ENCODE assay signal across 21 cellular contexts in genomic region chr7:127699853-127700252, GRCh38. TPM values are rescaled to one million over a fixed set of nuclear protein-coding genes. Genes with fewer than 3 reads are reported as not detected.
DNase-seq lines count a peak whose midpoint lies in the region; ATAC-seq and TF ChIP-seq lines count a peak whose summit lies in the region.
"Had no signal": no experiment of that assay in that cellular context is flagged by ENCODE, and none has a peak within 500 bp of the region (broad histone marks: within the 10 kb centered on the region; RNA-seq: fewer than 3 reads in every experiment).

No MANE protein-coding gene starts in this region.

- POLR2A ChIA-PET in WTC11 (lab: Charles Lee), result no interaction called here
- POLR2A ChIA-PET in T-cell (lab: Charles Lee), result no interaction called here

- no peak overlapping the region for H3K27ac ChIP-seq in trophoblast cell (ENCODE audit: low read depth, low read length)
- H3K27ac ChIP-seq: A549; BLaER1 treated with 17β-estradiol and CSF1 and Interleukin-3, amounts not matched to agents 10 nM and 100 nM had no signal

- no peak overlapping the region for H4K12ac ChIP-seq in trophoblast cell (ENCODE audit: low read depth, low read length)

- peak overlapping the region; percentile 25 for H3K27ac Mint-ChIP-seq in activated T-cell treated with anti-CD3 and anti-CD28 coated beads, Interleukin-2, amount 50 U/mL, for 72 hours
- H3K27ac Mint-ChIP-seq in WTC11, result peak overlapping the region; percentile 16; the same call in 1 of the 2 replicates
- H3K27ac Mint-ChIP-seq in T-cell, result no peak overlapping the region
- H3K27ac Mint-ChIP-seq: HFFc6 had no signal

- H2AFZ ChIP-seq in trophoblast cell (ENCODE audit: insufficient read depth, low read length, poor library complexity), result no peak overlapping the region

- no peak for DNase-seq in activated T-cell treated with anti-CD3 and anti-CD28 coated beads, Interleukin-2, amount 50 U/mL, for 72 hours
- DNase-seq in activated T-cell treated with anti-CD3 and anti-CD28 coated beads for 4 hours, result no peak
- DNase-seq in WTC11 (ENCODE audit: low spot score), result no peak
- peak; percentile 41 to 76 for DNase-seq in trophoblast cell
- DNase-seq in inferior parietal cortex (ENCODE audit: extremely low spot score), result no peak
- DNase-seq in T-cell, result no peak
- DNase-seq: 8988T; ACHN; AML-193; BE2C; Calu3; CD4-positive, alpha-beta memory T cell; COR-L47; DMS53; DMS79 treated with DMSO at 0.1 percent for 48 hours; GOT3; HFFc6 had no signal

- H3K27me3 ChIP-seq in trophoblast cell (ENCODE audit: insufficient read depth, low read length), result no peaks in the 10 kb centered on the region
- H3K27me3 ChIP-seq: BE2C; BLaER1 treated with 17β-estradiol and CSF1 and Interleukin-3, amounts not matched to agents 10 nM and 100 nM had no signal

- no CpG with 5 or more reads among the region's 2 CpGs for WGBS in trophoblast cell (ENCODE audit: extremely low coverage, insufficient coverage, insufficient read length)

- H4K8ac ChIP-seq in trophoblast cell (ENCODE audit: low read depth, low read length), result no peak overlapping the region

- H3K79me2 ChIP-seq in trophoblast cell (ENCODE audit: control insufficient read depth, insufficient read depth, low read length, poor library complexity), result no peaks in the 10 kb centered on the region

- no peak overlapping the region for H3K18ac ChIP-seq in trophoblast cell (ENCODE audit: low read length)

- H4K91ac ChIP-seq in trophoblast cell (ENCODE audit: low read depth, low read length), result no peak overlapping the region

- H3K4me3 ChIP-seq in trophoblast cell (ENCODE audit: low read depth, low read length), result no peak overlapping the region
- H3K4me3 ChIP-seq: A549; BLaER1 treated with 17β-estradiol and CSF1 and Interleukin-3, amounts not matched to agents 10 nM and 100 nM; HAP-1 had no signal

- no peak overlapping the region for H3K4me3 Mint-ChIP-seq in activated T-cell treated with anti-CD3 and anti-CD28 coated beads, Interleukin-2, amount 50 U/mL, for 72 hours
- no peak overlapping the region for H3K4me3 Mint-ChIP-seq in WTC11
- no peak overlapping the region for H3K4me3 Mint-ChIP-seq in T-cell
- H3K4me3 Mint-ChIP-seq: CD14-positive monocyte; CD4-positive, alpha-beta memory T cell; HFFc6 had no signal

- no peak overlapping the region for H3K4ac ChIP-seq in trophoblast cell (ENCODE audit: low read depth, low read length)

- H3K4me1 ChIP-seq in trophoblast cell (ENCODE audit: control insufficient read depth in 1 of 2, insufficient read depth in 2 of 2, low read length in 2 of 2), result no peaks in the 10 kb centered on the region
- H3K4me1 ChIP-seq: A549; BE2C; BLaER1 treated with 17β-estradiol and CSF1 and Interleukin-3, amounts not matched to agents 10 nM and 100 nM; HAP-1 had no signal

- peaks cover 6 to 26% of the 10 kb centered on the region in 2 donors for H3K36me3 Mint-ChIP-seq in activated T-cell treated with anti-CD3 and anti-CD28 coated beads, Interleukin-2, amount 50 U/mL, for 72 hours (ENCODE audit: insufficient read depth in 2 of 2)
- H3K36me3 Mint-ChIP-seq in WTC11, result peaks cover 83% of the 10 kb centered on the region
- H3K36me3 Mint-ChIP-seq in T-cell, result peaks cover 85% of the 10 kb centered on the region

- H2AK5ac ChIP-seq in trophoblast cell (ENCODE audit: low read length), result no peak overlapping the region

- no peak for ATAC-seq in activated T-cell treated with anti-CD3 and anti-CD28 coated beads, Interleukin-2, amount 50 U/mL, for 72 hours (replicated peaks in 1 of 2)
- ATAC-seq in WTC11 (no peak), T-cell (replicated peaks in 1 of 4) (no peak)
- ATAC-seq: A549 had no signal

- H3K4me1 Mint-ChIP-seq in activated T-cell treated with anti-CD3 and anti-CD28 coated beads, Interleukin-2, amount 50 U/mL, for 72 hours (ENCODE audit: low read depth), result no peaks in the 10 kb centered on the region
- H3K4me1 Mint-ChIP-seq in WTC11 (peaks cover 6% of the 10 kb centered on the region; the same call in 1 of the 2 replicates), T-cell (peaks cover 0 to 2% (median 0%) of the 10 kb centered on the region in 3 donors)

- H3K9me3 Mint-ChIP-seq in activated T-cell treated with anti-CD3 and anti-CD28 coated beads, Interleukin-2, amount 50 U/mL, for 72 hours, result no peaks in the 10 kb centered on the region
- H3K9me3 Mint-ChIP-seq in WTC11, result no peaks in the 10 kb centered on the region
- H3K9me3 Mint-ChIP-seq in T-cell, result no peaks in the 10 kb centered on the region
- H3K9me3 Mint-ChIP-seq: CD14-positive monocyte; CD4-positive, alpha-beta memory T cell; HFFc6 had no signal

- CTCF ChIA-PET in WTC11 (lab: Charles Lee) (interaction anchor here (2.9 kb wide), 1 partner anchor 93 kb away, joined by 6 read pairs; no protein-coding TSS in a partner anchor), T-cell (lab: Charles Lee) (no interaction called here)

- H3K23ac ChIP-seq in trophoblast cell (ENCODE audit: low read length), result no peak overlapping the region

- no peak overlapping the region for H2BK5ac ChIP-seq in trophoblast cell (ENCODE audit: low read depth, low read length, poor library complexity)

- no peaks in the 10 kb centered on the region for H3K27me3 Mint-ChIP-seq in activated T-cell treated with anti-CD3 and anti-CD28 coated beads, Interleukin-2, amount 50 U/mL, for 72 hours (ENCODE audit: low read depth)
- H3K27me3 Mint-ChIP-seq in WTC11 (ENCODE audit: low read depth), result no peaks in the 10 kb centered on the region
- H3K27me3 Mint-ChIP-seq in T-cell, result no peaks in the 10 kb centered on the region
- H3K27me3 Mint-ChIP-seq: CD4-positive, alpha-beta memory T cell had no signal

- no peak for TF ChIP-seq CTCF in WTC11 (IDR thresholded peaks at IDR 0.05)

- H2BK120ac ChIP-seq in trophoblast cell (ENCODE audit: insufficient read depth, low read length, poor library complexity), result no peak overlapping the region

- no peak overlapping the region for H2BK12ac ChIP-seq in trophoblast cell (ENCODE audit: low read length)

- no peak overlapping the region for H3K14ac ChIP-seq in trophoblast cell (ENCODE audit: low read length)

- no peaks in the 10 kb centered on the region for H3K79me1 ChIP-seq in trophoblast cell (ENCODE audit: low read length)

- no peak overlapping the region for H3K4me2 ChIP-seq in trophoblast cell (ENCODE audit: low read length)
- H3K4me2 ChIP-seq: A549; BLaER1 treated with 17β-estradiol and CSF1 and Interleukin-3, amounts not matched to agents 10 nM and 100 nM had no signal

- H3K9ac ChIP-seq in trophoblast cell (ENCODE audit: low read length), result no peak overlapping the region
- H3K9ac ChIP-seq: BLaER1 treated with 17β-estradiol and CSF1 and Interleukin-3, amounts not matched to agents 10 nM and 100 nM had no signal

- peaks cover 18 to 54% of the 10 kb centered on the region in 2 experiments for H3K36me3 ChIP-seq in trophoblast cell (ENCODE audit: control insufficient read depth in 1 of 2, insufficient read depth in 2 of 2, low read length in 2 of 2)

- no peaks in the 10 kb centered on the region for H3K9me3 ChIP-seq in trophoblast cell (ENCODE audit: insufficient read depth, low read depth, low read length)
- H3K9me3 ChIP-seq: A549; BE2C; BLaER1 treated with 17β-estradiol and CSF1 and Interleukin-3, amounts not matched to agents 10 nM and 100 nM; HAP-1 had no signal

TF ChIP-seq in WTC11, 78 proteins besides CTCF, POLR2A, EP300 and RAD21 (continues in another document):
- TF ChIP-seq HMGA2 (CRISPR knock-in tag; IDR thresholded peaks at IDR 0.05), result no peak
- no peak for TF ChIP-seq MYBL2 (CRISPR knock-in tag; IDR thresholded peaks at IDR 0.05)
- TF ChIP-seq NR3C1 (CRISPR knock-in tag; conservative IDR thresholded peaks at IDR 0.05; ENCODE audit: low read depth), result no peak
- no peak for TF ChIP-seq AR (CRISPR knock-in tag; IDR thresholded peaks at IDR 0.05)
- no peak for TF ChIP-seq TCF7 (CRISPR knock-in tag; IDR thresholded peaks at IDR 0.05; ENCODE audit: low read depth)
- TF ChIP-seq USF2 (CRISPR knock-in tag; IDR thresholded peaks at IDR 0.05), result no peak

RNA-seq across cellular contexts. Expression of gene SND1, which starts 47.9 kb away (rescaled TPM):
- 100 to 1,000 TPM; 237 to 285 TPM for total RNA-seq in activated T-cell treated with anti-CD3 and anti-CD28 coated beads, Interleukin-2, amount 50 U/mL, for 72 hours
- total RNA-seq in WTC11 (2021) (237 to 261 TPM (median 240 TPM) in 3 replicates), T-cell (100 to 1,000 TPM; 137 to 187 (median 154) TPM)
- polyA plus RNA-seq in trophoblast cell (2013), result 183 TPM in 2 replicates

Comparison
In these comparisons a context has a peak if more than half of its experiments do, and no peak if none do; other contexts are left out.
1. DNase-seq: peak in trophoblast cell (2 of 2); none in activated T-cell treated with anti-CD3 and anti-CD28 coated beads, Interleukin-2, amount 50 U/mL, for 72 hours (0 of 2), activated T-cell treated with anti-CD3 and anti-CD28 coated beads for 4 hours (single experiment), WTC11 (single experiment), inferior parietal cortex (single experiment) and T-cell (0 of 34).
2. H3K27ac Mint-ChIP-seq: peak in activated T-cell treated with anti-CD3 and anti-CD28 coated beads, Interleukin-2, amount 50 U/mL, for 72 hours (single experiment) and WTC11 (single experiment); none in T-cell (0 of 2).